8 cellular contexts compared by ENCODE assay signal in genomic region chr17:78355701-78356100, GRCh38. TPM values are rescaled to one million over a fixed set of nuclear protein-coding genes. Genes with fewer than 3 reads are reported as not detected.
DNase-seq lines count a peak whose midpoint lies in the region; ATAC-seq and TF ChIP-seq lines count a peak whose summit lies in the region.
"Had no signal": no experiment of that assay in that cellular context is flagged by ENCODE, and none has a peak within 500 bp of the region (broad histone marks: within the 10 kb centered on the region; RNA-seq: fewer than 3 reads in every experiment).

No MANE protein-coding gene starts in this region.

- WGBS in spleen, 5 donors: 65 to 87% (median 74%) methylated on average over 3 of the region's 3 CpGs

- DNase-seq in HFFc6 (no peak), foreskin keratinocyte (no peak), spleen (no peak), NCI-H2171 treated with DMSO at 0.1 percent for 48 hours (lab: John Stamatoyannopoulos, UW) (no peak), KG1 (lab: John Stamatoyannopoulos, UW) (no peak), HCEC 1CT (no peak)
- DNase-seq in activated T-helper 1 cell treated with anti-CD3 and anti-CD28 coated beads, Interleukin-12 subunit alpha, Interleukin-12 subunit beta, Interleukin-2, Interleukin-4 antibody, amounts not matched to agents 30 ng/mL and 10 ng/mL and 1 ng/mL, durations not matched to agents 14 hours and 24 hours and 36 hours (ENCODE audit: low spot score): no peak
- DNase-seq: NCI-H748 treated with DMSO at 0.1 percent for 48 hours had no signal

- peak overlapping the region in 3 of 8 donors; percentile 64 to 94 (median 90) for H3K4me3 ChIP-seq in spleen

- peaks cover 22% of the 10 kb centered on the region for H3K36me3 Mint-ChIP-seq in HFFc6 (ENCODE audit: low read depth)
- peaks cover 39% of the 10 kb centered on the region for H3K36me3 Mint-ChIP-seq in activated T-helper 1 cell treated with anti-CD3 and anti-CD28 coated beads, Interleukin-12 subunit alpha, Interleukin-12 subunit beta, Interleukin-2, Interleukin-4 antibody, amounts not matched to agents 30 ng/mL and 10 ng/mL and 1 ng/mL, durations not matched to agents 14 hours and 24 hours and 36 hours (ENCODE audit: low read depth)

- H3K9me3 ChIP-seq in spleen: no peaks in the 10 kb centered on the region

- intact Hi-C loops in activated T-helper 1 cell treated with anti-CD3 and anti-CD28 coated beads, Interleukin-12 subunit alpha, Interleukin-12 subunit beta, Interleukin-2, Interleukin-4 antibody, amounts not matched to agents 30 ng/mL and 10 ng/mL and 1 ng/mL, durations not matched to agents 14 hours and 24 hours and 36 hours (cut with micrococcal nuclease): loop anchor here (1.0 to 5.0 kb wide), 6 partner anchors 12 to 425 kb away; partner anchors contain the start of gene TMC8
- intact Hi-C loops in spleen (cut with DNase I; ENCODE audit: low total_unique reads): no loop called here

- H3K4me3 Mint-ChIP-seq in HFFc6: peak overlapping the region; percentile 93
- peak overlapping the region; percentile 94 for H3K4me3 Mint-ChIP-seq in activated T-helper 1 cell treated with anti-CD3 and anti-CD28 coated beads, Interleukin-12 subunit alpha, Interleukin-12 subunit beta, Interleukin-2, Interleukin-4 antibody, amounts not matched to agents 30 ng/mL and 10 ng/mL and 1 ng/mL, durations not matched to agents 14 hours and 24 hours and 36 hours

- no peak for ATAC-seq in foreskin keratinocyte

- peak overlapping the region; percentile 98 for H3K27ac Mint-ChIP-seq in HFFc6
- peak overlapping the region; percentile 93 for H3K27ac Mint-ChIP-seq in activated T-helper 1 cell treated with anti-CD3 and anti-CD28 coated beads, Interleukin-12 subunit alpha, Interleukin-12 subunit beta, Interleukin-2, Interleukin-4 antibody, amounts not matched to agents 30 ng/mL and 10 ng/mL and 1 ng/mL, durations not matched to agents 14 hours and 24 hours and 36 hours

- H3K36me3 ChIP-seq in spleen: peaks cover 0 to 35% (median 25%) of the 10 kb centered on the region in 6 donors

- peaks cover 25% of the 10 kb centered on the region for H3K27me3 Mint-ChIP-seq in HFFc6 (ENCODE audit: insufficient read depth)
- no peaks in the 10 kb centered on the region for H3K27me3 Mint-ChIP-seq in activated T-helper 1 cell treated with anti-CD3 and anti-CD28 coated beads, Interleukin-12 subunit alpha, Interleukin-12 subunit beta, Interleukin-2, Interleukin-4 antibody, amounts not matched to agents 30 ng/mL and 10 ng/mL and 1 ng/mL, durations not matched to agents 14 hours and 24 hours and 36 hours (ENCODE audit: insufficient read depth)

- H3K27me3 ChIP-seq in foreskin keratinocyte: no peaks in the 10 kb centered on the region
- H3K27me3 ChIP-seq in spleen (replicated peaks in 1 of 7): peaks cover 0 to 17% (median 0%) of the 10 kb centered on the region in 7 donors

- H3K4me1 ChIP-seq in foreskin keratinocyte (peaks cover 29% of the 10 kb centered on the region), spleen (peaks cover 59 to 96% (median 91%) of the 10 kb centered on the region in 6 donors)

- H3K27ac ChIP-seq in foreskin keratinocyte (peak overlapping the region; percentile 22), spleen (peak overlapping the region; percentile 19 to 98 (median 86))

- H3K9me3 Mint-ChIP-seq in HFFc6: no peaks in the 10 kb centered on the region
- no peaks in the 10 kb centered on the region for H3K9me3 Mint-ChIP-seq in activated T-helper 1 cell treated with anti-CD3 and anti-CD28 coated beads, Interleukin-12 subunit alpha, Interleukin-12 subunit beta, Interleukin-2, Interleukin-4 antibody, amounts not matched to agents 30 ng/mL and 10 ng/mL and 1 ng/mL, durations not matched to agents 14 hours and 24 hours and 36 hours

- TF ChIP-seq POLR2A in spleen (IDR thresholded peaks at IDR 0.05): no peak

- H3K4me1 Mint-ChIP-seq in HFFc6 (ENCODE audit: low read depth): peaks cover 71% of the 10 kb centered on the region
- peaks cover 53% of the 10 kb centered on the region for H3K4me1 Mint-ChIP-seq in activated T-helper 1 cell treated with anti-CD3 and anti-CD28 coated beads, Interleukin-12 subunit alpha, Interleukin-12 subunit beta, Interleukin-2, Interleukin-4 antibody, amounts not matched to agents 30 ng/mL and 10 ng/mL and 1 ng/mL, durations not matched to agents 14 hours and 24 hours and 36 hours (ENCODE audit: low read depth)

- TF ChIP-seq CTCF in HFFc6 (IDR thresholded peaks at IDR 0.05) (no peak), foreskin keratinocyte (conservative IDR thresholded peaks at IDR 0.05) (no peak), spleen (IDR thresholded peaks at IDR 0.05 in 8 of 11, conservative IDR thresholded peaks at IDR 0.05 in 3 of 11) (no peak)

RNA-seq across cellular contexts. Expression of gene SOCS3, which starts 4.2 kb away (rescaled TPM):
- total RNA-seq in HFFc6 (2021; fragmentation: NEBNext Ultra II Directional; extraction: Animal tissue kit (Norgen Biotek cat#: 25700)): 10 to 100 TPM; 27.4 to 37.2 (median 33.2) TPM
- total RNA-seq in activated T-helper 1 cell treated with anti-CD3 and anti-CD28 coated beads, Interleukin-12 subunit alpha, Interleukin-12 subunit beta, Interleukin-2, Interleukin-4 antibody, amounts not matched to agents 30 ng/mL and 10 ng/mL and 1 ng/mL, durations not matched to agents 14 hours and 24 hours and 36 hours: 75.4 and 76.3 TPM in 2 replicates
- total RNA-seq in foreskin keratinocyte (3.7 and 3.9 TPM in 2 replicates), spleen (100 to 1,000 TPM in 4 of 7 donors, 10 to 100 TPM in 3; 21.4 to 164 (median 103) TPM)
- polyA plus RNA-seq in foreskin keratinocyte (1.7 and 2.4 TPM in 2 replicates), spleen (10 to 100 TPM; 10.7 to 22.2 (median 12.2) TPM)

RNA-seq across cellular contexts. Expression of gene PGS1, which starts 22.7 kb away (rescaled TPM):
- 10 to 100 TPM; 20.2 to 26.1 (median 24.5) TPM for total RNA-seq in HFFc6 (2021; fragmentation: NEBNext Ultra II Directional; extraction: Animal tissue kit (Norgen Biotek cat#: 25700))
- total RNA-seq in activated T-helper 1 cell treated with anti-CD3 and anti-CD28 coated beads, Interleukin-12 subunit alpha, Interleukin-12 subunit beta, Interleukin-2, Interleukin-4 antibody, amounts not matched to agents 30 ng/mL and 10 ng/mL and 1 ng/mL, durations not matched to agents 14 hours and 24 hours and 36 hours: 71.9 and 73.5 TPM in 2 replicates
- total RNA-seq in foreskin keratinocyte: 14.8 and 14.9 TPM in 2 replicates
- polyA plus RNA-seq in foreskin keratinocyte: 12.3 and 14.3 TPM in 2 replicates
- total RNA-seq in spleen: 100 to 1,000 TPM in 6 of 7 donors, 10 to 100 TPM in 1; 60.1 to 217 (median 112) TPM
- polyA plus RNA-seq in spleen: 10 to 100 TPM; 20.0 to 34.7 (median 20.5) TPM
